In genomic region chr12:53970451-53970850, GRCh38 we compare ENCODE assay signal across 8 cellular contexts. TPM values are rescaled to one million over a fixed set of nuclear protein-coding genes. Genes with fewer than 3 reads are reported as not detected.
"Had no signal": no experiment of that assay in that cellular context is flagged by ENCODE, and none has a peak within 500 bp of the region (broad histone marks: within the 10 kb centered on the region; RNA-seq: fewer than 3 reads in every experiment).

No MANE protein-coding gene starts in this region.

- ATAC-seq: K562 had no signal

- H3K4me3 ChIP-seq: K562 had no signal

- DNase-seq: GOT3, H9, HCEC 1CT, IMR-90 had no signal

- FAIRE-seq: H54, HTR-8/SVneo, K562 had no signal

RNA-seq across cellular contexts. Expression of gene HOXC11, which starts 2.5 kb away (rescaled TPM):
- total RNA-seq: H9, HT-29, IMR-90, K562 had no signal
- polyA plus RNA-seq: IMR-90, K562 had no signal

RNA-seq across cellular contexts. Expression of gene HOTAIR, which starts 4.3 kb away (rescaled TPM):
- total RNA-seq: H9, IMR-90, K562 had no signal
- polyA plus RNA-seq: IMR-90 had no signal

RNA-seq across cellular contexts. Expression of gene HOXC10, which starts 14.5 kb away (rescaled TPM):
- total RNA-seq: H9, HT-29, IMR-90 had no signal

RNA-seq across cellular contexts. Expression of gene HOXC12, which starts 15.7 kb away (rescaled TPM):
- total RNA-seq: H9, IMR-90 had no signal
- polyA plus RNA-seq: IMR-90 had no signal

RNA-seq across cellular contexts. Expression of gene HOXC9, which starts 29.5 kb away (rescaled TPM):
- total RNA-seq: H9, IMR-90 had no signal
